10 cellular contexts compared by ENCODE assay signal in the genomic region with DNA sequence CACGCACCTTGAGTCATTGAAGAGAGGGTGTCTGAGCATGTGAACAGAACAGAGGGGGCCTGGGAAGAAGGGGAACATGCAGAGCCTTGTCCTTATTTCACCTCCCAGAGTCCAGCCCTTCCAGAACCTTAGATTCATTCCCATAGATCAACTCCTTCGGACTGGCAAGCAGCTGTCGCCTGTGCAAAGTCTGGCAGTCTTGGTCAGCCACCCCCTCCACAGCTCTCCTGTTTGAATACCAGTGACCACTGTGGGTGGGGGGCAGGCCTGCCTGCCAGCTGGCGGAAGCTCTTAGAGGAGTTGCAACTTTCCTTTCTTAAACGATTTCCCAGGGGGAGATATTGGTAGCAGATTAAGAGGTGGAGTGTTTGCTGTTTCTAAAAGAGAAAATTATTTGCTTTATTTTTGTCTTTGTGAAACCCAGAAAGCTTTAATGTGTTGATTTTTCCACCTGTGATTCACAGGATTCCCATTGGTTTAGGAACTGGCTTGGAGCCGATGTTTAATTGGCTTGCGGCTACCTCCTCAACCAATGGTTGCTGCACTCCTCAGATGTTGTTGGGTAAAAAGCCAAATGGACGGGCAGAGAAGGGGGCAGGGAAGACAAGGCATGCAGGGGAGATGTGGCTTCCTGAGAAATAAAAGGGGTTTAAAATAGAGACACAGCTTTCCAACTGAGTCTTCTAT.
A peak's percentile ranks its signal among the peaks of the same experiment; 100 is the strongest.
DNase-seq lines count a peak whose midpoint lies in the region; ATAC-seq lines count a peak whose summit lies in the region.
"Had no signal": no experiment of that assay in that cellular context is flagged by ENCODE, and none has a peak within 500 bp of the region (broad histone marks: within the 10 kb centered on the region; RNA-seq: fewer than 3 reads in every experiment).

No MANE protein-coding gene starts in this region.

- no peak for ATAC-seq in HG03097 (IDR thresholded peaks at IDR 0.05; ENCODE audit: low FRiP score, unreplicated experiment)
- ATAC-seq in GM21825 (IDR thresholded peaks at IDR 0.05; ENCODE audit: unreplicated experiment) = no peak

- no peak overlapping the region for H3K4me3 ChIP-seq in Jurkat, Clone E6-1 (ENCODE audit: low read length)
- H3K4me3 ChIP-seq: psoas muscle, tibial artery had no signal

- DNase-seq in DMS79 (lab: John Stamatoyannopoulos, UW) (peak; percentile 26), amniotic epithelial cell (ENCODE audit: low read depth) (peak; percentile 72), medulla oblongata (ENCODE audit: extremely low spot score) (peak; percentile 27), HuH-7.5 (ENCODE audit: low spot score) (no peak), mesenteric fat pad (ENCODE audit: low spot score) (no peak)
- DNase-seq in Jurkat, Clone E6-1 (ENCODE audit: low read depth, low spot score) = peak; percentile 9
- DNase-seq: psoas muscle, tibial artery had no signal

Comparison
In these comparisons a context has a peak if more than half of its experiments do, and no peak if none do; other contexts are left out.
1. DNase-seq: peak in DMS79 (single experiment), Jurkat, Clone E6-1 (single experiment), amniotic epithelial cell (single experiment) and medulla oblongata (single experiment); none in HuH-7.5 (single experiment) and mesenteric fat pad (single experiment).